Comparison of ENCODE assay signal across 1 cellular context in the genomic region with DNA sequence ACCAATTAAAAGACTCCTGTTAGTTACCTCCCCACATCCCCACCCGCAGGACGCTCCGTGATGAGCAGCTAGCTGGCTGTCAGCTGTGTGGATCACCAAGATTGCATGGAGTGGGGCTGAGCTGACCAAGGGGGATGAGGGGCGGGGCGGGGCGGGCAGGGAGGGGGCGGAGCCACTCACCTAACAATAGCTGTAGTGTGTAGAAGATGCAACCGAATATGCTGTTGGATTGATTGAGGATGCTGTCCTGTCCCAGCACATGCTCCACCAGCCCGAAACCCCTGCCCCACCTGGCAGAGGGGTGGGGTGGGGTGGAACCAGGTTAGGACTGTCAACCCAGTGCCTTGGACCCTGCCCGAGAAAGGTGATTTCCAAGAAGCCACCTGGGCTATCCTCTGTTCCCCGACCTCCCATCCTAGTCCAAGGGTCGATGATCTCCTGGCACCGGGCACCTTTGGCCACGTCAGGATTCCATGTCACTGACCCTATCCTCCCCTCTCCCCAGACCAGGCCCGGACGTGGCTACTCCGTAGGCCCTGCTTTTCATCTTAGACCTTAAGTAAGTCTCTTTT.
A peak's percentile ranks its signal among the peaks of the same experiment; 100 is the strongest.
TF ChIP-seq lines count a peak whose summit lies in the region.

No MANE protein-coding gene starts in this region.

TF ChIP-seq in HepG2, 621 proteins besides CTCF, POLR2A, EP300 and RAD21 (continued from another document and continues in another):
- TF ChIP-seq REST (IDR thresholded peaks at IDR 0.05; ENCODE audit: borderline replicate concordance in 1 of 2, low read depth in 1 of 2, low read length in 2 of 2) (no peak), RARG (CRISPR knock-in tag; IDR thresholded peaks at IDR 0.05; ENCODE audit: low read depth) (no peak), ZC3H13 (CRISPR knock-in tag; IDR thresholded peaks at IDR 0.05) (no peak), ZNF142 (CRISPR knock-in tag; IDR thresholded peaks at IDR 0.05) (no peak), GATAD2A (CRISPR knock-in tag; IDR thresholded peaks at IDR 0.05) (peak; percentile 23; the same call in 1 of the 2 replicates), RNF219 (CRISPR knock-in tag; IDR thresholded peaks at IDR 0.05) (no peak), RXRB (CRISPR knock-in tag; IDR thresholded peaks at IDR 0.05; ENCODE audit: borderline replicate concordance) (peak; percentile 44; the same call in 1 of the 2 replicates), SOX6 (IDR thresholded peaks at IDR 0.05) (no peak), SOX6 (CRISPR knock-in tag; IDR thresholded peaks at IDR 0.05) (peak; percentile 71), NCOA2 (CRISPR knock-in tag; IDR thresholded peaks at IDR 0.05) (0 out of 2 replicates have a peak, but pooled peaks have one; percentile 38), NKX3-1 (CRISPR knock-in tag; IDR thresholded peaks at IDR 0.05) (no peak), GABPB1 (CRISPR knock-in tag; IDR thresholded peaks at IDR 0.05) (0 out of 2 replicates have a peak, but pooled peaks have one; percentile 20), ZNF124 (CRISPR knock-in tag; IDR thresholded peaks at IDR 0.05) (no peak), TFAP4 (IDR thresholded peaks at IDR 0.05; ENCODE audit: borderline replicate concordance, low read depth) (peak; percentile 68; the same call in 1 of the 2 replicates), ZNF432 (CRISPR knock-in tag; IDR thresholded peaks at IDR 0.05; ENCODE audit: borderline replicate concordance) (no peak), NFE2 (CRISPR knock-in tag; IDR thresholded peaks at IDR 0.05) (0 out of 2 replicates have a peak, but pooled peaks have one; percentile 23), NCOR1 (IDR thresholded peaks at IDR 0.05; ENCODE audit: borderline replicate concordance, low read length) (0 out of 2 replicates have a peak, but pooled peaks have one; percentile 19), HNF4A (CRISPR knock-in tag; IDR thresholded peaks at IDR 0.05) (peak; percentile 54), SETDB1 (CRISPR knock-in tag; IDR thresholded peaks at IDR 0.05; ENCODE audit: borderline replicate concordance) (no peak), SP5 (CRISPR knock-in tag; IDR thresholded peaks at IDR 0.05; ENCODE audit: borderline replicate concordance, low read depth) (peak; percentile 52; the same call in 1 of the 2 replicates), ZHX1 (CRISPR knock-in tag; IDR thresholded peaks at IDR 0.05; ENCODE audit: low read depth) (peak; percentile 24; the same call in 1 of the 2 replicates), PATZ1 (CRISPR knock-in tag; IDR thresholded peaks at IDR 0.05) (0 out of 2 replicates have a peak, but pooled peaks have one; percentile 27), KDM5B (CRISPR knock-in tag; IDR thresholded peaks at IDR 0.05; ENCODE audit: borderline replicate concordance) (peak; percentile 35; the same call in 1 of the 2 replicates), RARA (CRISPR knock-in tag; IDR thresholded peaks at IDR 0.05) (0 out of 2 replicates have a peak, but pooled peaks have one; percentile 18), SIX1 (CRISPR knock-in tag; IDR thresholded peaks at IDR 0.05; ENCODE audit: borderline replicate concordance) (no peak), FUBP1 (CRISPR knock-in tag; IDR thresholded peaks at IDR 0.05; ENCODE audit: borderline replicate concordance) (no peak), POLR2G (IDR thresholded peaks at IDR 0.05; ENCODE audit: low read depth, low read length) (no peak; the same call in 1 of the 2 replicates), MAZ (IDR thresholded peaks at IDR 0.05; ENCODE audit: borderline replicate concordance, low read depth, low read length) (no peak), MAZ (CRISPR knock-in tag; IDR thresholded peaks at IDR 0.05; ENCODE audit: low read depth) (no peak), NFKB2 (CRISPR knock-in tag; IDR thresholded peaks at IDR 0.05; ENCODE audit: borderline replicate concordance) (0 out of 2 replicates have a peak, but pooled peaks have one; percentile 34), ZFY (CRISPR knock-in tag; IDR thresholded peaks at IDR 0.05) (peak; percentile 56), ZNF788 (CRISPR knock-in tag; IDR thresholded peaks at IDR 0.05; ENCODE audit: borderline replicate concordance) (peak; percentile 51; the same call in 1 of the 2 replicates)
- TF ChIP-seq, protein P1, sequence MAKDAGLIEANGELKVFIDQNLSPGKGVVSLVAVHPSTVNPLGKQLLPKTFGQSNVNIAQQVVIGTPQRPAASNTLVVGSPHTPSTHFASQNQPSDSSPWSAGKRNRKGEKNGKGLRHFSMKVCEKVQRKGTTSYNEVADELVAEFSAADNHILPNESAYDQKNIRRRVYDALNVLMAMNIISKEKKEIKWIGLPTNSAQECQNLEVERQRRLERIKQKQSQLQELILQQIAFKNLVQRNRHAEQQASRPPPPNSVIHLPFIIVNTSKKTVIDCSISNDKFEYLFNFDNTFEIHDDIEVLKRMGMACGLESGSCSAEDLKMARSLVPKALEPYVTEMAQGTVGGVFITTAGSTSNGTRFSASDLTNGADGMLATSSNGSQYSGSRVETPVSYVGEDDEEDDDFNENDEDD (CRISPR knock-in tag; IDR thresholded peaks at IDR 0.05; ENCODE audit: borderline replicate concordance), result 0 out of 2 replicates have a peak, but pooled peaks have one; percentile 34
